Comparison of ENCODE assay signal across 32 cellular contexts in the genomic region with DNA sequence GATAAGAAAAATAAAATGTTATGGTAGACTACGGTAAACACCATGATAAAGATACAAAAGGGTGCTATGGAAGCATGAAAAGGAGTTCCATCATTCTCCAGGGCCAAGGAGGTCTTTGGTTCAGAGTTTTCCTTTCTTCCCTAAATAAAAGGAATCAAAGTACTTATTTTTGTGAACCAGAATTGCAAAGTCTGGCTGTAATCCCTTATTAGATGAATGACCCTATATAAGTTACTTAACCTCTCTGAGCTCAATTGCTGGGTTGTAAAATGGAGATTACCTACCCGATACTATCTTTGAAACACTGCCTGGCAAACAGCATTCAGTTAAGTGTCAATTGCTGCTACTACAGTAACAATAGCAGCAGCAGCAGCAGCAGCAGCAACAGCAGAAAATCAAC.
"Had no signal": no experiment of that assay in that cellular context is flagged by ENCODE, and none has a peak within 500 bp of the region (broad histone marks: within the 10 kb centered on the region; RNA-seq: fewer than 3 reads in every experiment).

No MANE protein-coding gene starts in this region.

- H3K9me3 Mint-ChIP-seq: activated B cell treated with CpG ODN at 0.5 μM for 24 hours; activated CD4-positive, alpha-beta memory T cell treated with anti-CD3 and anti-CD28 coated beads for 36 hours; activated naive CD4-positive, alpha-beta T cell treated with anti-CD3 and anti-CD28 coated beads, Interleukin-2, amount 50 U/mL, for 24 hours; activated naive CD8-positive, alpha-beta T cell treated with anti-CD3 and anti-CD28 coated beads, Interleukin-2, amount 10 ng/mL, durations not matched to agents 7 days and 5 days; activated T-helper 2 cell treated with anti-CD3 and anti-CD28 coated beads, Interferon-gamma antibody, Interleukin-2, Interleukin-4, amounts not matched to agents 10 μg/mL and 5 μg/mL and 100 μg/mL, durations not matched to agents 14 hours and 24 hours and 36 hours; T-cell had no signal

- H3K4me1 ChIP-seq: ascending aorta had no signal

- DNase-seq: activated B cell treated with CpG ODN at 0.5 μM for 24 hours; activated CD4-positive, alpha-beta memory T cell treated with anti-CD3 and anti-CD28 coated beads for 36 hours; activated CD4-positive, alpha-beta T cell treated with anti-CD3 and anti-CD28 coated beads for 4 hours; activated CD4-positive, alpha-beta T cell treated with anti-CD3 and anti-CD28 coated beads, Interleukin-2, amount 50 U/mL, for 1 hour; activated CD4-positive, CD25-positive, alpha-beta regulatory T cell treated with anti-CD3 and anti-CD28 coated beads, Interleukin-2, amount 50 U/mL, for 72 hours; activated CD8-positive, alpha-beta memory T cell treated with anti-CD3 and anti-CD28 coated beads, Interleukin-2, amount 10 ng/mL, durations not matched to agents 7 days and 5 days; activated CD8-positive, alpha-beta memory T cell treated with anti-CD3 and anti-CD28 coated beads, Interleukin-2, amount 50 U/mL, for 48 hours; activated gamma-delta T cell; activated naive CD4-positive, alpha-beta T cell treated with Interleukin-2 at 50 U/mL for 16 hours; activated naive CD8-positive, alpha-beta T cell treated with anti-CD3 and anti-CD28 coated beads, Interleukin-2, amount 10 ng/mL, durations not matched to agents 7 days and 5 days; amygdala; cerebellar nuclear complex; MM.1S; MV-4-11; NCI-H1092; NCI-H1436 treated with DMSO at 0.1 percent for 48 hours; NCI-H1694 treated with DMSO at 0.1 percent for 48 hours; NCI-H2029; NCI-H2107; NCI-H2171 treated with DMSO at 0.1 percent for 48 hours; NCI-H345; NCI-H524 treated with DMSO at 0.1 percent for 48 hours; SHP77; SJCRH30; T-cell; T-helper 2 cell; T-helper 9 cell had no signal

- H3K27ac Mint-ChIP-seq: activated B cell treated with CpG ODN at 0.5 μM for 24 hours; activated CD4-positive, alpha-beta memory T cell treated with anti-CD3 and anti-CD28 coated beads for 36 hours; activated CD8-positive, alpha-beta memory T cell treated with anti-CD3 and anti-CD28 coated beads, Interleukin-2, amount 10 ng/mL, durations not matched to agents 7 days and 5 days; activated naive CD4-positive, alpha-beta T cell treated with anti-CD3 and anti-CD28 coated beads, Interleukin-2, amount 50 U/mL, for 24 hours; activated naive CD8-positive, alpha-beta T cell treated with anti-CD3 and anti-CD28 coated beads, Interleukin-2, amount 10 ng/mL, durations not matched to agents 7 days and 5 days; activated T-helper 2 cell treated with anti-CD3 and anti-CD28 coated beads, Interferon-gamma antibody, Interleukin-2, Interleukin-4, amounts not matched to agents 10 μg/mL and 5 μg/mL and 100 μg/mL, durations not matched to agents 14 hours and 24 hours and 36 hours; T-cell had no signal

- H3K9me3 ChIP-seq: ascending aorta, SJCRH30 had no signal

- H3K4me3 ChIP-seq: ascending aorta, SJCRH30, SK-N-MC had no signal

- H3K4me3 Mint-ChIP-seq: activated B cell treated with CpG ODN at 0.5 μM for 24 hours; activated CD4-positive, alpha-beta memory T cell treated with anti-CD3 and anti-CD28 coated beads for 36 hours; activated CD8-positive, alpha-beta memory T cell treated with anti-CD3 and anti-CD28 coated beads, Interleukin-2, amount 10 ng/mL, durations not matched to agents 7 days and 5 days; activated naive CD4-positive, alpha-beta T cell treated with anti-CD3 and anti-CD28 coated beads, Interleukin-2, amount 50 U/mL, for 24 hours; activated naive CD8-positive, alpha-beta T cell treated with anti-CD3 and anti-CD28 coated beads, Interleukin-2, amount 10 ng/mL, durations not matched to agents 7 days and 5 days; T-cell had no signal

- H3K4me1 Mint-ChIP-seq: activated B cell treated with CpG ODN at 0.5 μM for 24 hours; activated naive CD8-positive, alpha-beta T cell treated with anti-CD3 and anti-CD28 coated beads, Interleukin-2, amount 10 ng/mL, durations not matched to agents 7 days and 5 days had no signal

- H3K27me3 Mint-ChIP-seq: activated B cell treated with CpG ODN at 0.5 μM for 24 hours; activated CD4-positive, alpha-beta memory T cell treated with anti-CD3 and anti-CD28 coated beads for 36 hours; activated CD8-positive, alpha-beta memory T cell treated with anti-CD3 and anti-CD28 coated beads, Interleukin-2, amount 10 ng/mL, durations not matched to agents 7 days and 5 days; activated naive CD4-positive, alpha-beta T cell treated with anti-CD3 and anti-CD28 coated beads, Interleukin-2, amount 50 U/mL, for 24 hours; activated naive CD8-positive, alpha-beta T cell treated with anti-CD3 and anti-CD28 coated beads, Interleukin-2, amount 10 ng/mL, durations not matched to agents 7 days and 5 days; T-cell had no signal

- H3K27me3 ChIP-seq: ascending aorta, SJCRH30 had no signal

- ATAC-seq: activated CD8-positive, alpha-beta memory T cell treated with anti-CD3 and anti-CD28 coated beads, Interleukin-2, amount 10 ng/mL, durations not matched to agents 7 days and 5 days; Panc1; T-cell had no signal
